Comparison of ENCODE assay signal across 13 cellular contexts in the genomic region with DNA sequence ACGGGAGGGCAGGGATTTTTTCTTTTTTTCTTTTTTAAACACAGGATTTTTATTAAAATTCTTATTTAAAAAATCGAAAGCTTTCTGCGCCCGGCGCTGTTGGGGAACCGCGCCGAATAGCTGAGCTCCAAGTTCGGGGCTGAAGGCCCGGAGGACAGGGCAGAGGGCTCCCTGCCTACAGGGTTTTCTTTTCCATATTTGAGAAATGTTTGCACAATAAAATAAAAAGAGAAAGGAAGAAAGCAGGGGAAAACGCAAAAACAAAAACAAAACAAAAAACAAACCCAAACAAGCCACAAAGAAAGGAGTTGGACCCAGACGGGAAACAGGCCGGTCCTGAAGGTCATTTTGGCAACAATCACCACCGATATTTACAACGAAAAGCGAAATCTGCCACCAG. TPM values are rescaled to one million over a fixed set of nuclear protein-coding genes. Genes with fewer than 3 reads are reported as not detected.
DNase-seq lines count a peak whose midpoint lies in the region; ATAC-seq and TF ChIP-seq lines count a peak whose summit lies in the region.
"Had no signal": no experiment of that assay in that cellular context is flagged by ENCODE, and none has a peak within 500 bp of the region (broad histone marks: within the 10 kb centered on the region; RNA-seq: fewer than 3 reads in every experiment).

No MANE protein-coding gene starts in this region.

- ATAC-seq in PC-3 = no peak
- ATAC-seq: gastroesophageal sphincter had no signal

- in situ Hi-C loops in KBM-7 (cut with MboI; ENCODE audit: low pct_unique_long_range_greater_than_20kb, low sequenced_read_pairs) = no loop called here

- intact Hi-C loops in PC-3 (cut with micrococcal nuclease) = no loop called here

- H2AFZ ChIP-seq in PC-3 (ENCODE audit: low read length) = no peak overlapping the region

- no peak overlapping the region for H3K9ac ChIP-seq in BLaER1 treated with 17β-estradiol and CSF1 and Interleukin-3, amounts not matched to agents 10 nM and 100 nM
- H3K9ac ChIP-seq in endodermal cell (ENCODE audit: extremely low read depth, low read length, poor library complexity, severe bottlenecking) (no peak overlapping the region), PC-3 (ENCODE audit: low read length) (no peak overlapping the region)

- POLR2A ChIA-PET in HEK293 (lab: Yijun Ruan, JAX) = no interaction called here
- POLR2A ChIA-PET in PC-3 (lab: Charles Lee; ENCODE audit: unreplicated experiment) = no interaction called here

- 6 to 8% methylated on average over 3 to 16 of the region's 16 CpGs for WGBS in endodermal cell (ENCODE audit: insufficient coverage in 1 of 2, insufficient read length in 1 of 2), 2 experiments

- H3K27me3 ChIP-seq in BLaER1 treated with 17β-estradiol and CSF1 and Interleukin-3, amounts not matched to agents 10 nM and 100 nM = peaks cover 99 to 100% (median 100%) of the 10 kb centered on the region in 11 experiments
- H3K27me3 ChIP-seq in endodermal cell (ENCODE audit: control insufficient read depth, insufficient read depth, low read length, poor library complexity, severe bottlenecking) (peaks cover 97% of the 10 kb centered on the region), PC-3 (ENCODE audit: low read length) (peaks cover 80% of the 10 kb centered on the region)

- DNase-seq in endodermal cell (peak; percentile 48), pons (ENCODE audit: low spot score) (peak; percentile 36), hypothalamus (lab: John Stamatoyannopoulos, UW) (no peak), PC-3 (no peak), KBM-7 (no peak), COLO668 (lab: John Stamatoyannopoulos, UW; ENCODE audit: unreplicated experiment) (no peak)
- DNase-seq: NCI-H1105, NCI-H526 treated with DMSO at 0.1 percent for 48 hours had no signal

- H3K27me3 Mint-ChIP-seq in endodermal cell (ENCODE audit: insufficient read depth) = peaks cover 94% of the 10 kb centered on the region

- no peaks in the 10 kb centered on the region for H3K36me3 ChIP-seq in BLaER1 treated with 17β-estradiol and CSF1 and Interleukin-3, amounts not matched to agents 10 nM and 100 nM
- H3K36me3 ChIP-seq in HEK293 (ENCODE audit: control insufficient read depth in 2 of 2, insufficient read depth in 1 of 2, low read length in 2 of 2) = peaks cover 0 to 9% of the 10 kb centered on the region in 2 experiments; a peak in 1 of 3 replicates
- no peaks in the 10 kb centered on the region for H3K36me3 ChIP-seq in endodermal cell (ENCODE audit: control insufficient read depth, insufficient read depth, low read length)
- no peaks in the 10 kb centered on the region for H3K36me3 ChIP-seq in PC-3 (ENCODE audit: low read depth, low read length)
- H3K36me3 ChIP-seq: gastroesophageal sphincter had no signal

- peak overlapping the region in 9 of 10 experiments; percentile 42 to 68 (median 56); a peak in 9 of 20 replicates for H3K4me3 ChIP-seq in BLaER1 treated with 17β-estradiol and CSF1 and Interleukin-3, amounts not matched to agents 10 nM and 100 nM
- H3K4me3 ChIP-seq in HEK293 (ENCODE audit: low read depth, low read length) = no peak overlapping the region
- no peak overlapping the region for H3K4me3 ChIP-seq in endodermal cell (ENCODE audit: low read length)
- no peak overlapping the region for H3K4me3 ChIP-seq in PC-3 (ENCODE audit: low read length)

- H3K4me3 Mint-ChIP-seq in endodermal cell = peak overlapping the region; percentile 55

- H3K79me2 ChIP-seq in PC-3 (ENCODE audit: low read length) = no peaks in the 10 kb centered on the region

- no peaks in the 10 kb centered on the region for H3K9me2 ChIP-seq in PC-3 (replicated peaks; ENCODE audit: low read length)

- no peaks in the 10 kb centered on the region for H3F3A ChIP-seq in PC-3 (ENCODE audit: low read length, unreplicated experiment)

- H3K4me1 ChIP-seq in BLaER1 treated with 17β-estradiol and CSF1 and Interleukin-3, amounts not matched to agents 10 nM and 100 nM = peaks cover 11 to 52% (median 23%) of the 10 kb centered on the region in 10 experiments; a peak in 19 of 20 replicates
- H3K4me1 ChIP-seq in HEK293 (ENCODE audit: control insufficient read depth, insufficient read depth, low read length) (peaks cover 4% of the 10 kb centered on the region; the same call in 1 of the 2 replicates), endodermal cell (ENCODE audit: control insufficient read depth, insufficient read depth, low read length) (peaks cover 4% of the 10 kb centered on the region), PC-3 (ENCODE audit: insufficient read depth, low read length) (peaks cover 9% of the 10 kb centered on the region; the same call in 1 of the 2 replicates)

- H4K20me1 ChIP-seq in BLaER1 treated with 17β-estradiol and CSF1 and Interleukin-3, amounts not matched to agents 10 nM and 100 nM = peaks cover 0 to 73% (median 45%) of the 10 kb centered on the region in 11 experiments; a peak in 16 of 22 replicates
- no peaks in the 10 kb centered on the region for H4K20me1 ChIP-seq in PC-3 (ENCODE audit: low read length)

- H3K4me2 ChIP-seq in BLaER1 treated with 17β-estradiol and CSF1 and Interleukin-3, amounts not matched to agents 10 nM and 100 nM = peak overlapping the region; percentile 75 to 90 (median 85); a peak in 16 of 22 replicates
- no peak overlapping the region for H3K4me2 ChIP-seq in PC-3 (ENCODE audit: low read length)

- H3K9me3 ChIP-seq in BLaER1 treated with 17β-estradiol and CSF1 and Interleukin-3, amounts not matched to agents 10 nM and 100 nM (replicated peaks in 1 of 11) = peaks cover 31 to 67% (median 49%) of the 10 kb centered on the region in 11 experiments
- H3K9me3 ChIP-seq in HEK293 (ENCODE audit: control insufficient read depth, insufficient read depth, low read depth, low read length) (no peaks in the 10 kb centered on the region), endodermal cell (ENCODE audit: control insufficient read depth, low read length) (no peaks in the 10 kb centered on the region), PC-3 (ENCODE audit: low read length) (no peaks in the 10 kb centered on the region)
- H3K9me3 ChIP-seq: gastroesophageal sphincter had no signal

- CTCF ChIA-PET in HEK293 (lab: Yijun Ruan, JAX) = interaction anchor here (1.1 kb wide), 1 partner anchor 283 kb away, joined by 3 read pairs; no protein-coding TSS in a partner anchor
- CTCF ChIA-PET in PC-3 (lab: Charles Lee) = no interaction called here

- H3K4me1 Mint-ChIP-seq in endodermal cell = peaks cover 32% of the 10 kb centered on the region

- H3K9me3 Mint-ChIP-seq in endodermal cell = no peaks in the 10 kb centered on the region

- no TSS peak for BruUV-seq in PC-3 (replicated peaks; lab: Mats Ljungman, UMichigan)

- no peak overlapping the region for H3K27ac ChIP-seq in BLaER1 treated with 17β-estradiol and CSF1 and Interleukin-3, amounts not matched to agents 10 nM and 100 nM
- no peak overlapping the region for H3K27ac ChIP-seq in HEK293 (ENCODE audit: extremely low read depth, low read depth, low read length)
- H3K27ac ChIP-seq in endodermal cell (ENCODE audit: low read depth, low read length) = no peak overlapping the region
- H3K27ac ChIP-seq in PC-3 (ENCODE audit: low read length) = no peak overlapping the region
- H3K27ac ChIP-seq: gastroesophageal sphincter had no signal

- H3K27ac Mint-ChIP-seq in endodermal cell = no peak overlapping the region

- H3K36me3 Mint-ChIP-seq in endodermal cell (ENCODE audit: low read depth) = no peaks in the 10 kb centered on the region

- TF ChIP-seq CTCF in HEK293 (tag by site-specific recombination; IDR thresholded peaks at IDR 0.05) (no peak), endodermal cell (conservative IDR thresholded peaks at IDR 0.05) (no peak), PC-3 (conservative IDR thresholded peaks at IDR 0.05; ENCODE audit: low read depth, low read length) (no peak)

TF ChIP-seq in HEK293, 187 proteins besides CTCF, POLR2A, EP300 and RAD21:
- no peak for TF ChIP-seq ZNF792 (tag by site-specific recombination; IDR thresholded peaks at IDR 0.05)
- peak; percentile 88 for TF ChIP-seq PRDM1 (tag by site-specific recombination; IDR thresholded peaks at IDR 0.05)

RNA-seq across cellular contexts. Expression of gene NKX2-2, which starts 2.9 kb away (rescaled TPM):
- 1 to 10 TPM in 1 of 2 donors, under 1 TPM in 1; 0.31 to 1.5 TPM for total RNA-seq in endodermal cell
- polyA plus RNA-seq in endodermal cell (2013, experiment 1 of 2) = 0.11 TPM
- polyA plus RNA-seq in endodermal cell (2013, experiment 2 of 2) = not detected
- not detected in 2 replicates for total RNA-seq in PC-3 (2014; rRNA removed)
- total RNA-seq: gastroesophageal sphincter, SK-MEL-5, skeletal muscle tissue had no signal

Comparison
In these comparisons a context has a peak if more than half of its experiments do, and no peak if none do; other contexts are left out.
1. H3K4me3 ChIP-seq: peak in BLaER1 treated with 17β-estradiol and CSF1 and Interleukin-3, amounts not matched to agents 10 nM and 100 nM (9 of 10); none in HEK293 (single experiment), endodermal cell (single experiment) and PC-3 (single experiment).
2. DNase-seq: peak in endodermal cell (single experiment) and pons (single experiment); none in hypothalamus (0 of 51), PC-3 (single experiment), KBM-7 (single experiment) and COLO668 (single experiment).